ENCODE assay signal across 21 cellular contexts in the genomic region with DNA sequence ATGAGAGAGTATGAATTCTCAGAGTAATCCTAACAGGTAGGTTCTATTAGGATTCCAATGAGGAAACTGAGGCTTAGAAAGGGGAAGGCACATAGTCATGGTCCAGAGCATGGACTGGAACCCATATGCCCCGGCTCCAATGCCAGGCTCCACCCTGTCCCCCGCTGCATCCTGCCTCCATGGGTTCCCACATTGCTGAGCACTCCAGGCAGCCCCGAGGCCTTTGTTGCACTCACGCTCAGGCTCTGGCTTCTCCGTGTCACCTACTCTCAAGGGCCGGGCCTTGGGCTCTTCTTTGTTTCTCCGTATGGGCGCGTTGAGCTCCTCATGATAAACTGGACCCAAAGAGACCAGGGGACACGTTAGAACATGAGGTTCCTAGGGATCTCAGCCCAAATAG. TPM values are rescaled to one million over a fixed set of nuclear protein-coding genes. Genes with fewer than 3 reads are reported as not detected.
DNase-seq lines count a peak whose midpoint lies in the region; ATAC-seq and TF ChIP-seq lines count a peak whose summit lies in the region.
"Had no signal": no experiment of that assay in that cellular context is flagged by ENCODE, and none has a peak within 500 bp of the region (broad histone marks: within the 10 kb centered on the region; RNA-seq: fewer than 3 reads in every experiment).

No MANE protein-coding gene starts in this region.

- H3K4me2 ChIP-seq in neural progenitor cell: no peak overlapping the region
- H3K4me2 ChIP-seq: GM23338 had no signal

- POLR2A ChIA-PET in activated CD4-positive, alpha-beta T cell treated with anti-CD3 and anti-CD28 coated beads for 36 hours (lab: Charles Lee): no interaction called here
- POLR2A ChIA-PET in CD4-positive, alpha-beta T cell (lab: Charles Lee): no interaction called here

- H3K4me3 ChIP-seq in neural progenitor cell: no peak overlapping the region
- H3K4me3 ChIP-seq: BLaER1, GM23338 had no signal

- H3K4me1 Mint-ChIP-seq in activated CD4-positive, alpha-beta T cell treated with anti-CD3 and anti-CD28 coated beads for 36 hours: peaks cover 9% of the 10 kb centered on the region
- peaks cover 13% of the 10 kb centered on the region for H3K4me1 Mint-ChIP-seq in activated naive CD8-positive, alpha-beta T cell treated with anti-CD3 and anti-CD28 coated beads for 36 hours
- H3K4me1 Mint-ChIP-seq in activated naive CD8-positive, alpha-beta T cell treated with anti-CD3 and anti-CD28 coated beads, Interleukin-2, amount 50 U/mL, for 24 hours: peaks cover 9% of the 10 kb centered on the region
- peaks cover 9% of the 10 kb centered on the region for H3K4me1 Mint-ChIP-seq in CD4-positive, alpha-beta T cell (ENCODE audit: low read depth)
- H3K4me1 Mint-ChIP-seq in neural progenitor cell: peaks cover 1% of the 10 kb centered on the region

- no peak overlapping the region for H2AFZ ChIP-seq in neural progenitor cell (replicated peaks)
- H2AFZ ChIP-seq: GM23338 had no signal

- TF ChIP-seq CTCF in CD4-positive, alpha-beta T cell (IDR thresholded peaks at IDR 0.05): no peak
- no peak for TF ChIP-seq CTCF in neural progenitor cell (IDR thresholded peaks at IDR 0.05)

- H3K36me3 Mint-ChIP-seq in activated CD4-positive, alpha-beta T cell treated with anti-CD3 and anti-CD28 coated beads for 36 hours (ENCODE audit: low read depth): peaks cover 34% of the 10 kb centered on the region
- peaks cover 15% of the 10 kb centered on the region for H3K36me3 Mint-ChIP-seq in activated naive CD8-positive, alpha-beta T cell treated with anti-CD3 and anti-CD28 coated beads for 36 hours
- peaks cover 44% of the 10 kb centered on the region for H3K36me3 Mint-ChIP-seq in activated naive CD8-positive, alpha-beta T cell treated with anti-CD3 and anti-CD28 coated beads, Interleukin-2, amount 50 U/mL, for 24 hours (ENCODE audit: low read depth)
- peaks cover 77% of the 10 kb centered on the region for H3K36me3 Mint-ChIP-seq in CD4-positive, alpha-beta T cell (ENCODE audit: low read depth)
- peaks cover 10% of the 10 kb centered on the region for H3K36me3 Mint-ChIP-seq in neural progenitor cell

- no peak overlapping the region for H3K27ac ChIP-seq in CD4-positive, alpha-beta T cell (ENCODE audit: low read depth, low read length)
- no peak overlapping the region for H3K27ac ChIP-seq in neural progenitor cell
- H3K27ac ChIP-seq: 22Rv1, BLaER1 had no signal

- H3K27ac Mint-ChIP-seq in activated CD4-positive, alpha-beta T cell treated with anti-CD3 and anti-CD28 coated beads for 36 hours: peak overlapping the region; percentile 26
- peak overlapping the region; percentile 12 for H3K27ac Mint-ChIP-seq in activated naive CD8-positive, alpha-beta T cell treated with anti-CD3 and anti-CD28 coated beads for 36 hours
- no peak overlapping the region for H3K27ac Mint-ChIP-seq in activated naive CD8-positive, alpha-beta T cell treated with anti-CD3 and anti-CD28 coated beads, Interleukin-2, amount 50 U/mL, for 24 hours
- H3K27ac Mint-ChIP-seq in CD4-positive, alpha-beta T cell: peak overlapping the region; percentile 30
- no peak overlapping the region for H3K27ac Mint-ChIP-seq in neural progenitor cell
- H3K27ac Mint-ChIP-seq: B cell, GM23338, H9 had no signal

- peaks cover 8% of the 10 kb centered on the region for H4K20me1 ChIP-seq in neural progenitor cell (ENCODE audit: low read depth)

- no peaks in the 10 kb centered on the region for H3K27me3 Mint-ChIP-seq in activated CD4-positive, alpha-beta T cell treated with anti-CD3 and anti-CD28 coated beads for 36 hours
- H3K27me3 Mint-ChIP-seq in activated naive CD8-positive, alpha-beta T cell treated with anti-CD3 and anti-CD28 coated beads for 36 hours: no peaks in the 10 kb centered on the region
- H3K27me3 Mint-ChIP-seq in activated naive CD8-positive, alpha-beta T cell treated with anti-CD3 and anti-CD28 coated beads, Interleukin-2, amount 50 U/mL, for 24 hours: no peaks in the 10 kb centered on the region
- H3K27me3 Mint-ChIP-seq in CD4-positive, alpha-beta T cell: no peaks in the 10 kb centered on the region
- no peaks in the 10 kb centered on the region for H3K27me3 Mint-ChIP-seq in neural progenitor cell (ENCODE audit: insufficient read depth, low read depth)
- H3K27me3 Mint-ChIP-seq: B cell; CD4-positive, alpha-beta memory T cell had no signal

- peaks cover 2% of the 10 kb centered on the region for H3K4me1 ChIP-seq in neural progenitor cell

- H3K9me3 ChIP-seq in CD4-positive, alpha-beta T cell (ENCODE audit: control insufficient read depth, low read length): no peaks in the 10 kb centered on the region
- H3K9me3 ChIP-seq in neural progenitor cell (ENCODE audit: low read depth): no peaks in the 10 kb centered on the region
- H3K9me3 ChIP-seq: BLaER1 had no signal

- H3K9me3 Mint-ChIP-seq in activated CD4-positive, alpha-beta T cell treated with anti-CD3 and anti-CD28 coated beads for 36 hours (ENCODE audit: low read depth): no peaks in the 10 kb centered on the region
- no peaks in the 10 kb centered on the region for H3K9me3 Mint-ChIP-seq in activated naive CD8-positive, alpha-beta T cell treated with anti-CD3 and anti-CD28 coated beads for 36 hours
- no peaks in the 10 kb centered on the region for H3K9me3 Mint-ChIP-seq in activated naive CD8-positive, alpha-beta T cell treated with anti-CD3 and anti-CD28 coated beads, Interleukin-2, amount 50 U/mL, for 24 hours
- H3K9me3 Mint-ChIP-seq in CD4-positive, alpha-beta T cell: no peaks in the 10 kb centered on the region
- no peaks in the 10 kb centered on the region for H3K9me3 Mint-ChIP-seq in neural progenitor cell
- H3K9me3 Mint-ChIP-seq: CD14-positive monocyte; CD4-positive, alpha-beta memory T cell; GM23338; H9 had no signal

- DNase-seq in activated CD4-positive, alpha-beta T cell treated with anti-CD3 and anti-CD28 coated beads for 36 hours: no peak
- no peak for DNase-seq in activated CD4-positive, alpha-beta T cell treated with anti-CD3 and anti-CD28 coated beads for 4 hours
- DNase-seq in activated naive CD8-positive, alpha-beta T cell treated with anti-CD3 and anti-CD28 coated beads for 36 hours: no peak
- DNase-seq in activated naive CD8-positive, alpha-beta T cell treated with anti-CD3 and anti-CD28 coated beads, Interleukin-2, amount 50 U/mL, for 24 hours: no peak
- DNase-seq in CD4-positive, alpha-beta T cell: no peak
- no peak for DNase-seq in neural progenitor cell (ENCODE audit: low spot score)
- DNase-seq in NCI-H748 (lab: John Stamatoyannopoulos, UW; ENCODE audit: unreplicated experiment): no peak
- DNase-seq in ecto neural progenitor cell (ENCODE audit: low spot score): no peak
- DNase-seq: Calu3; CD4-positive, alpha-beta memory T cell; COR-L47; DMS53; DMS79 treated with DMSO at 0.1 percent for 48 hours; GF-D8; H9 had no signal

- H3K36me3 ChIP-seq in neural progenitor cell: no peaks in the 10 kb centered on the region

- CTCF ChIA-PET in activated CD4-positive, alpha-beta T cell treated with anti-CD3 and anti-CD28 coated beads for 36 hours (lab: Charles Lee): interaction anchor here (1.0 kb wide), 1 partner anchor 10 kb away, joined by 3 read pairs; no protein-coding TSS in a partner anchor
- CTCF ChIA-PET in CD4-positive, alpha-beta T cell (lab: Charles Lee): no interaction called here

- no peak overlapping the region for H3K4me3 Mint-ChIP-seq in activated CD4-positive, alpha-beta T cell treated with anti-CD3 and anti-CD28 coated beads for 36 hours
- H3K4me3 Mint-ChIP-seq in activated naive CD8-positive, alpha-beta T cell treated with anti-CD3 and anti-CD28 coated beads for 36 hours: no peak overlapping the region
- no peak overlapping the region for H3K4me3 Mint-ChIP-seq in activated naive CD8-positive, alpha-beta T cell treated with anti-CD3 and anti-CD28 coated beads, Interleukin-2, amount 50 U/mL, for 24 hours
- H3K4me3 Mint-ChIP-seq in CD4-positive, alpha-beta T cell: no peak overlapping the region
- peak overlapping the region; percentile 52 for H3K4me3 Mint-ChIP-seq in neural progenitor cell
- H3K4me3 Mint-ChIP-seq: B cell; CD14-positive monocyte; CD4-positive, alpha-beta memory T cell; GM23338; H9 had no signal

- intact Hi-C loops in activated CD4-positive, alpha-beta T cell treated with anti-CD3 and anti-CD28 coated beads for 36 hours (cut with DNase I, micrococcal nuclease): no loop called here
- intact Hi-C loops in CD4-positive, alpha-beta T cell (cut with DNase I, micrococcal nuclease): no loop called here

- H3K27me3 ChIP-seq in CD4-positive, alpha-beta T cell (ENCODE audit: control insufficient read depth, insufficient read depth, low read length): no peaks in the 10 kb centered on the region
- no peaks in the 10 kb centered on the region for H3K27me3 ChIP-seq in neural progenitor cell
- H3K27me3 ChIP-seq: BLaER1 had no signal

- H3K79me2 ChIP-seq in neural progenitor cell (ENCODE audit: low read depth): peaks cover 10% of the 10 kb centered on the region

- H3F3A ChIP-seq in neural progenitor cell (ENCODE audit: low read depth): peaks cover 24% of the 10 kb centered on the region

- H3K9ac ChIP-seq in neural progenitor cell: no peak overlapping the region
- H3K9ac ChIP-seq: BLaER1 had no signal

- no peak for ATAC-seq in activated CD4-positive, alpha-beta T cell treated with anti-CD3 and anti-CD28 coated beads for 36 hours
- ATAC-seq in activated naive CD8-positive, alpha-beta T cell treated with anti-CD3 and anti-CD28 coated beads, Interleukin-2, amount 50 U/mL, for 24 hours: no peak
- no peak for ATAC-seq in CD4-positive, alpha-beta T cell (ENCODE audit: poor library complexity)
- ATAC-seq: GM23338, HCT116 had no signal

RNA-seq across cellular contexts. Expression of a gene that starts 5.0 kb away (rescaled TPM):
- 10 to 100 TPM; 34.9 to 39.7 TPM for total RNA-seq in activated CD4-positive, alpha-beta T cell treated with anti-CD3 and anti-CD28 coated beads for 36 hours
- total RNA-seq in activated naive CD8-positive, alpha-beta T cell treated with anti-CD3 and anti-CD28 coated beads for 36 hours: 10 to 100 TPM; 42.6 to 42.8 TPM
- total RNA-seq in CD4-positive, alpha-beta T cell: 10 to 100 TPM; 12.6 to 13.9 TPM
- total RNA-seq in neural progenitor cell (ENCODE audit: low replicate concordance): 39.6 and 42.4 TPM in 2 replicates

RNA-seq across cellular contexts. Expression of a gene that starts 6.1 kb away (rescaled TPM):
- total RNA-seq in activated CD4-positive, alpha-beta T cell treated with anti-CD3 and anti-CD28 coated beads for 36 hours: 10 to 100 TPM; 42.8 to 59.8 TPM
- 10 to 100 TPM; 66.3 to 68.2 TPM for total RNA-seq in activated naive CD8-positive, alpha-beta T cell treated with anti-CD3 and anti-CD28 coated beads for 36 hours
- total RNA-seq in CD4-positive, alpha-beta T cell: 100 to 1,000 TPM; 145 to 159 TPM
- total RNA-seq in neural progenitor cell (ENCODE audit: low replicate concordance): 40.9 and 42.2 TPM in 2 replicates

RNA-seq across cellular contexts. Expression of a gene that starts 6.3 kb away (rescaled TPM):
- 10 to 100 TPM; 37.6 to 48.5 TPM for total RNA-seq in activated CD4-positive, alpha-beta T cell treated with anti-CD3 and anti-CD28 coated beads for 36 hours
- total RNA-seq in activated naive CD8-positive, alpha-beta T cell treated with anti-CD3 and anti-CD28 coated beads for 36 hours: 10 to 100 TPM; 51.1 to 55.4 TPM
- total RNA-seq in CD4-positive, alpha-beta T cell: 10 to 100 TPM; 80.4 to 80.9 TPM
- 10.8 and 25.2 TPM in 2 replicates for total RNA-seq in neural progenitor cell (ENCODE audit: low replicate concordance)

RNA-seq across cellular contexts. Expression of a gene that starts 26.0 kb away (rescaled TPM):
- 10 to 100 TPM; 18.0 to 22.1 TPM for total RNA-seq in activated CD4-positive, alpha-beta T cell treated with anti-CD3 and anti-CD28 coated beads for 36 hours
- 10 to 100 TPM; 18.7 to 19.8 TPM for total RNA-seq in activated naive CD8-positive, alpha-beta T cell treated with anti-CD3 and anti-CD28 coated beads for 36 hours
- total RNA-seq in CD4-positive, alpha-beta T cell: 10 to 100 TPM; 13.4 to 15.1 TPM
- total RNA-seq in neural progenitor cell (ENCODE audit: low replicate concordance): 12.2 and 19.0 TPM in 2 replicates

Comparison
In these comparisons a context has a peak if more than half of its experiments do, and no peak if none do; other contexts are left out.
1. H3K27ac Mint-ChIP-seq: peak in activated CD4-positive, alpha-beta T cell treated with anti-CD3 and anti-CD28 coated beads for 36 hours (single experiment), activated naive CD8-positive, alpha-beta T cell treated with anti-CD3 and anti-CD28 coated beads for 36 hours (single experiment) and CD4-positive, alpha-beta T cell (single experiment); none in activated naive CD8-positive, alpha-beta T cell treated with anti-CD3 and anti-CD28 coated beads, Interleukin-2, amount 50 U/mL, for 24 hours (single experiment) and neural progenitor cell (single experiment).